1 cellular context compared by ENCODE assay signal in genomic region chr1:1399187-1399869, GRCh38.
A peak's percentile ranks its signal among the peaks of the same experiment; 100 is the strongest.
TF ChIP-seq lines count a peak whose summit lies in the region.

CCNL2 (minus strand) TSS chr1:1399335; CDS start chr1:1399306, 29 bp downstream.

TF ChIP-seq in HepG2, 621 proteins besides CTCF, POLR2A, EP300 and RAD21 (continued from another document and continues in another):
- TF ChIP-seq ARID4A (CRISPR knock-in tag; IDR thresholded peaks at IDR 0.05; ENCODE audit: borderline replicate concordance): peak; percentile 99
- TF ChIP-seq POLR2AphosphoS5 (IDR thresholded peaks at IDR 0.05; ENCODE audit: low read depth, low read length): peak; percentile 55
- TF ChIP-seq SPEN (CRISPR knock-in tag; IDR thresholded peaks at IDR 0.05; ENCODE audit: low read depth): peak; percentile 92
- TF ChIP-seq PHF8 (CRISPR knock-in tag; IDR thresholded peaks at IDR 0.05): peak; percentile 82
- peak; percentile 92 for TF ChIP-seq HNRNPLL (IDR thresholded peaks at IDR 0.05; ENCODE audit: low read depth, low read length, poor library complexity, severe bottlenecking)
- TF ChIP-seq ZFX (CRISPR knock-in tag; IDR thresholded peaks at IDR 0.05; ENCODE audit: low read depth): peak; percentile 82
- peak; percentile 37 for TF ChIP-seq SALL1 (CRISPR knock-in tag; IDR thresholded peaks at IDR 0.05)
- TF ChIP-seq AHR (CRISPR knock-in tag; IDR thresholded peaks at IDR 0.05): 0 out of 2 replicates have a peak, but pooled peaks have one; percentile 1
- TF ChIP-seq E2F2 (CRISPR knock-in tag; IDR thresholded peaks at IDR 0.05; ENCODE audit: borderline replicate concordance): 0 out of 2 replicates have a peak, but pooled peaks have one; percentile 40
- TF ChIP-seq MAZ (IDR thresholded peaks at IDR 0.05; ENCODE audit: borderline replicate concordance, low read depth, low read length): peak; percentile 73; the same call in 1 of the 2 replicates
- peak; percentile 80 for TF ChIP-seq MAZ (CRISPR knock-in tag; IDR thresholded peaks at IDR 0.05; ENCODE audit: low read depth)
- TF ChIP-seq ZSCAN31 (CRISPR knock-in tag; IDR thresholded peaks at IDR 0.05; ENCODE audit: low read depth): peak; percentile 85
- peak; percentile 45; the same call in 1 of the 2 replicates for TF ChIP-seq PITX1 (CRISPR knock-in tag; IDR thresholded peaks at IDR 0.05)
- peak in 1 of 2 experiments; percentile 17; a peak in 1 of 4 replicates for TF ChIP-seq NR2F1 (CRISPR knock-in tag; IDR thresholded peaks at IDR 0.05)
- TF ChIP-seq ZNF317 (CRISPR knock-in tag; IDR thresholded peaks at IDR 0.05): peak; percentile 51; the same call in 1 of the 2 replicates
- TF ChIP-seq ZBTB14 (CRISPR knock-in tag; IDR thresholded peaks at IDR 0.05): no peak
- no peak for TF ChIP-seq HIVEP1 (CRISPR knock-in tag; IDR thresholded peaks at IDR 0.05)
- TF ChIP-seq ARNT2 (CRISPR knock-in tag; IDR thresholded peaks at IDR 0.05; ENCODE audit: low read depth): peak; percentile 89
- TF ChIP-seq MTERF4 (CRISPR knock-in tag; IDR thresholded peaks at IDR 0.05): peak; percentile 20; the same call in 1 of the 2 replicates
- peak; percentile 95 for TF ChIP-seq KAT8 (CRISPR knock-in tag; IDR thresholded peaks at IDR 0.05)
- peak; percentile 67 for TF ChIP-seq ZNF225 (CRISPR knock-in tag; IDR thresholded peaks at IDR 0.05)
- TF ChIP-seq ZNF318 (CRISPR knock-in tag; IDR thresholded peaks at IDR 0.05): no peak; the same call in 1 of the 2 replicates
- peak; percentile 79 for TF ChIP-seq DR1 (CRISPR knock-in tag; IDR thresholded peaks at IDR 0.05)
- peak; percentile 66; the same call in 1 of the 2 replicates for TF ChIP-seq FOXK1 (CRISPR knock-in tag; IDR thresholded peaks at IDR 0.05; ENCODE audit: borderline replicate concordance, low read depth)
- TF ChIP-seq IKZF4 (CRISPR knock-in tag; IDR thresholded peaks at IDR 0.05; ENCODE audit: borderline replicate concordance, low read depth, not compliant biosample characterization): peak; percentile 22
- TF ChIP-seq ZMAT3 (CRISPR knock-in tag; conservative IDR thresholded peaks at IDR 0.05): peak; percentile 89
- no peak for TF ChIP-seq ZNF326 (CRISPR knock-in tag; IDR thresholded peaks at IDR 0.05; ENCODE audit: borderline replicate concordance)
- peak; percentile 19; the same call in 1 of the 2 replicates for TF ChIP-seq ZNF337 (CRISPR knock-in tag; IDR thresholded peaks at IDR 0.05; ENCODE audit: borderline replicate concordance, low read depth)
- TF ChIP-seq ZIK1 (CRISPR knock-in tag; IDR thresholded peaks at IDR 0.05; ENCODE audit: borderline replicate concordance, low read depth): 0 out of 2 replicates have a peak, but pooled peaks have one; percentile 41
- TF ChIP-seq ZSCAN9 (CRISPR knock-in tag; IDR thresholded peaks at IDR 0.05; ENCODE audit: borderline replicate concordance): 0 out of 2 replicates have a peak, but pooled peaks have one; percentile 31
- TF ChIP-seq YY1 (IDR thresholded peaks at IDR 0.05; ENCODE audit: insufficient read depth, insufficient replicate concordance, low read depth, low read length): peak; percentile 96
- TF ChIP-seq ZNF143 (CRISPR knock-in tag; IDR thresholded peaks at IDR 0.05): peak; percentile 93
- TF ChIP-seq FUBP1 (CRISPR knock-in tag; IDR thresholded peaks at IDR 0.05; ENCODE audit: borderline replicate concordance): 0 out of 2 replicates have a peak, but pooled peaks have one; percentile 7
- no peak; the same call in 1 of the 2 replicates for TF ChIP-seq ZNF790 (CRISPR knock-in tag; IDR thresholded peaks at IDR 0.05; ENCODE audit: borderline replicate concordance)
- peak; percentile 86 for TF ChIP-seq ZC3H13 (CRISPR knock-in tag; IDR thresholded peaks at IDR 0.05)
- peak; percentile 56; the same call in 1 of the 2 replicates for TF ChIP-seq MED1 (CRISPR knock-in tag; IDR thresholded peaks at IDR 0.05)
- TF ChIP-seq LCORL (IDR thresholded peaks at IDR 0.05): no peak
- peak; percentile 55; the same call in 1 of the 2 replicates for TF ChIP-seq LCORL (CRISPR knock-in tag; IDR thresholded peaks at IDR 0.05)
- TF ChIP-seq CREB3 (CRISPR knock-in tag; IDR thresholded peaks at IDR 0.05): no peak; the same call in 1 of the 2 replicates
